2 cellular contexts compared by ENCODE assay signal in the genomic region with DNA sequence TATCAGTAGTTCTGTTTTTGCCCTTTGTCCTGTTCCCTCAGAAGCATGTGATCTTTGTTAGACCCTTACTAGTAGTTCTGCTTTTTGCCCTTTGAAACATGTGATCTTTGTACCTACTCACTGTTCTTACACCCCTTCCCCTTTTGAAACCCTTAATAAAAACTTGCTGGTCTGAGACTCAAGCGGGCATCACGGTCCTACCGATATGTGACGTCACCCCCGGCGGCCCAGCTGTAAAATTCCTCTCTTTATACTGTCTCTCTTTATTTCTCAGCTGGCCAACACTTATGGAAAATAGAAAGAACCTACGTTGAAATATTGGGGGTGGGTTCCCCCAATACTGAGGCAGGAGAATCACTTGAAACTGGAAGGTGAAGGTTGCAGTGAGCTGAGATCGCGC. TPM values are rescaled to one million over a fixed set of nuclear protein-coding genes. Genes with fewer than 3 reads are reported as not detected.
"Had no signal": no experiment of that assay in that cellular context is flagged by ENCODE, and none has a peak within 500 bp of the region (broad histone marks: within the 10 kb centered on the region; RNA-seq: fewer than 3 reads in every experiment).

No MANE protein-coding gene starts in this region.

RNA-seq across cellular contexts. Expression of a gene that starts 44.4 kb away (rescaled TPM):
- total RNA-seq: activated naive CD4-positive, alpha-beta T cell treated with anti-CD3 and anti-CD28 coated beads for 36 hours; bronchial epithelial cell had no signal
